10 cellular contexts compared by ENCODE assay signal in genomic region chr4:122854444-122854843, GRCh38. TPM values are rescaled to one million over a fixed set of nuclear protein-coding genes. Genes with fewer than 3 reads are reported as not detected.
A peak's percentile ranks its signal among the peaks of the same experiment; 100 is the strongest.
DNase-seq lines count a peak whose midpoint lies in the region; ATAC-seq and TF ChIP-seq lines count a peak whose summit lies in the region.
"Had no signal": no experiment of that assay in that cellular context is flagged by ENCODE, and none has a peak within 500 bp of the region (broad histone marks: within the 10 kb centered on the region; RNA-seq: fewer than 3 reads in every experiment).

No MANE protein-coding gene starts in this region.

- 9 to 10% methylated on average over 6 of the region's 6 CpGs for WGBS in GM23248 (ENCODE audit: low coverage in 1 of 2, low lambda C conversion rate in 2 of 2, missing lambda C conversion rate in 2 of 2), 2 experiments

- H3K9ac ChIP-seq in GM23248 = peak overlapping the region; percentile 41

- no peak for TF ChIP-seq CTCF in gastrocnemius medialis (IDR thresholded peaks at IDR 0.05 in 4 of 5, conservative IDR thresholded peaks at IDR 0.05 in 1 of 5)

- no peaks in the 10 kb centered on the region for H3K9me2 ChIP-seq in GM23248 (ENCODE audit: insufficient read depth)

- peaks cover 99% of the 10 kb centered on the region for H3F3A ChIP-seq in GM23248 (ENCODE audit: insufficient read depth)

- H4K20me1 ChIP-seq in GM23248 (ENCODE audit: insufficient read depth) = peaks cover 60% of the 10 kb centered on the region

- H3K4me1 ChIP-seq in GM23248 (ENCODE audit: insufficient read depth) = peaks cover 82% of the 10 kb centered on the region
- H3K4me1 ChIP-seq in gastrocnemius medialis = peaks cover 0 to 9% of the 10 kb centered on the region in 2 donors

- intact Hi-C loops in gastrocnemius medialis (cut with DNase I; ENCODE audit: low total_unique reads) = no loop called here

- ATAC-seq in gastrocnemius medialis (no peak), HG03095 (IDR thresholded peaks at IDR 0.05; ENCODE audit: unreplicated experiment) (no peak), HG02840 (IDR thresholded peaks at IDR 0.05; ENCODE audit: low FRiP score, unreplicated experiment) (no peak), GM21515 (IDR thresholded peaks at IDR 0.05; ENCODE audit: unreplicated experiment) (no peak)

- peaks cover 100% of the 10 kb centered on the region for H3K79me2 ChIP-seq in GM23248 (ENCODE audit: insufficient read depth)

- H3K9me3 ChIP-seq in GM23248 (ENCODE audit: low read depth) (no peaks in the 10 kb centered on the region), gastrocnemius medialis (no peaks in the 10 kb centered on the region)

- peak overlapping the region; percentile 69 for H3K4me2 ChIP-seq in GM23248 (ENCODE audit: unreplicated experiment)

- in situ Hi-C loops in GM23248 (cut with MboI) = no loop called here
- in situ Hi-C loops in gastrocnemius medialis (cut with MboI; ENCODE audit: low sequenced_read_pairs in 4 of 4) = no loop called here

- TF ChIP-seq POLR2A in gastrocnemius medialis (IDR thresholded peaks at IDR 0.05) = no peak

- H3K27me3 ChIP-seq in GM23248 (replicated peaks; ENCODE audit: insufficient read depth) (no peaks in the 10 kb centered on the region), gastrocnemius medialis (no peaks in the 10 kb centered on the region)

- peak; percentile 58 for DNase-seq in GM23248
- peak; percentile 69 for DNase-seq in kidney glomerular epithelial cell (lab: John Stamatoyannopoulos, UW)
- no peak for DNase-seq in gastrocnemius medialis
- no peak for DNase-seq in stimulated activated CD4-positive, alpha-beta T cell treated with anti-CD3 and anti-CD28 coated beads, Interleukin-4, amount 100 ng/mL, for 4 hours
- DNase-seq: activated naive CD4-positive, alpha-beta T cell treated with anti-CD3 and anti-CD28 coated beads for 36 hours; NCI-H1436 treated with DMSO at 0.1 percent for 48 hours had no signal

- peak overlapping the region; percentile 70 for H3K27ac ChIP-seq in GM23248
- H3K27ac ChIP-seq in cingulate gyrus (ENCODE audit: low read depth, low read length) = peak overlapping the region; percentile 73
- no peak overlapping the region for H3K27ac ChIP-seq in gastrocnemius medialis

- H3K36me3 ChIP-seq in GM23248 (ENCODE audit: low read depth) = peaks cover 16% of the 10 kb centered on the region; the same call in 1 of the 2 replicates
- no peaks in the 10 kb centered on the region for H3K36me3 ChIP-seq in gastrocnemius medialis

- H3K4me3 ChIP-seq in GM23248 (peak overlapping the region; percentile 40), gastrocnemius medialis (peak overlapping the region in 3 of 4 donors; percentile 10 to 21 (median 19))

- peak overlapping the region; percentile 4; the same call in 1 of the 2 replicates for H2AFZ ChIP-seq in GM23248

RNA-seq across cellular contexts. Expression of gene FGF2, which starts 27.8 kb away (rescaled TPM):
- 293 and 306 TPM in 2 replicates for total RNA-seq in GM23248 (2014; rRNA removed; shearing (Covaris generic))
- 36.9 and 38.4 TPM in 2 replicates for polyA plus RNA-seq in GM23248 (2016; fragmentation: Nextera tagmentation; extraction: Ambion mirVana)
- 1 to 10 TPM; 1.5 to 3.5 (median 1.9) TPM for total RNA-seq in gastrocnemius medialis

Comparison
In these comparisons a context has a peak if more than half of its experiments do, and no peak if none do; other contexts are left out.
1. DNase-seq: peak in GM23248 (single experiment) and kidney glomerular epithelial cell (single experiment); none in gastrocnemius medialis (0 of 2) and stimulated activated CD4-positive, alpha-beta T cell treated with anti-CD3 and anti-CD28 coated beads, Interleukin-4, amount 100 ng/mL, for 4 hours (0 of 2).
2. H3K27ac ChIP-seq: peak in GM23248 (single experiment) and cingulate gyrus (single experiment); none in gastrocnemius medialis (0 of 4).
3. RNA of gene FGF2, which starts 27.8 kb away (total RNA-seq): 293 to 306 TPM in GM23248; 1.5 to 3.5 TPM in gastrocnemius medialis; every median in the first group is over 10 times any median in the second.